ENCODE assay signal across 15 cellular contexts in the genomic region with DNA sequence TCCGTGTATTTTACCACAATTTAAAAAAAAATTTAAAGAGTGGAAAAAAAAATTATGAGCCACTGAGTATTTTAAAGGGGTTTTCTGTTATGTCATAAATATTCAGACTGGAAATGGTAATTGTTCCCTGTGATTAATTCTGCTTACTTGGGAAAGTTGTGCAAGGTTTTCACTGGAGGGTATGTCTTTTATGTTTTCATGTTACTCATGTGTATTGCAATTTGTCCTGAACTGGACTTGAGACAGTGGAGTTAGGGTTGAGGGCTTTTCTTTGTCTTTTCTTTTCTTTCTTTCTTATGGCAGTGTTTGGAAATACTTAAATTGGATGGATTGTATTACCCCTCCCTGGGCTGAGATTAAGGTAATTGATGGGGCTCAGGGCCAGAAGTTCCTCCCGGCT.
A peak's percentile ranks its signal among the peaks of the same experiment; 100 is the strongest.
DNase-seq lines count a peak whose midpoint lies in the region.
"Had no signal": no experiment of that assay in that cellular context is flagged by ENCODE, and none has a peak within 500 bp of the region (broad histone marks: within the 10 kb centered on the region; RNA-seq: fewer than 3 reads in every experiment).

No MANE protein-coding gene starts in this region.

- no peak overlapping the region for H3K4me3 Mint-ChIP-seq in CD8-positive, alpha-beta memory T cell
- H3K4me3 Mint-ChIP-seq: B cell; CD4-positive, alpha-beta T cell; GM23338 had no signal

- no peaks in the 10 kb centered on the region for H3K36me3 Mint-ChIP-seq in CD8-positive, alpha-beta memory T cell

- in situ Hi-C loops in HAP-1 (cut with MboI; ENCODE audit: low sequenced_read_pairs) = no loop called here

- H3K27ac ChIP-seq in CD8-positive, alpha-beta memory T cell (ENCODE audit: low read depth, low read length) = no peak overlapping the region

- H3K4me1 Mint-ChIP-seq in CD8-positive, alpha-beta memory T cell = no peaks in the 10 kb centered on the region
- H3K4me1 Mint-ChIP-seq: B cell had no signal

- H3K27me3 ChIP-seq in HAP-1 (ENCODE audit: low read depth) = no peaks in the 10 kb centered on the region
- no peaks in the 10 kb centered on the region for H3K27me3 ChIP-seq in CD8-positive, alpha-beta memory T cell (ENCODE audit: insufficient read depth, low read length, poor library complexity, severe bottlenecking)

- POLR2A ChIA-PET in CD8-positive, alpha-beta memory T cell (lab: Charles Lee) = no interaction called here

- DNase-seq in HAP-1 (ENCODE audit: low spot score in 2 of 2) = peak; percentile 12 to 23
- peak; percentile 64 for DNase-seq in amniotic epithelial cell (ENCODE audit: low read depth)
- peak; percentile 70 for DNase-seq in left kidney (ENCODE audit: low read depth, low spot score)
- DNase-seq in renal cortical epithelial cell (ENCODE audit: low read depth) = peak; percentile 78
- DNase-seq in CD8-positive, alpha-beta memory T cell = no peak
- DNase-seq in GM03348 (ENCODE audit: low spot score) = no peak
- DNase-seq in activated effector memory CD4-positive, alpha-beta T cell treated with Interleukin-2 at 50 U/mL for 16 hours = no peak
- DNase-seq: C1 segment of cervical spinal cord; CD4-positive, alpha-beta T cell; DMS153; DMS79 treated with DMSO at 0.1 percent for 48 hours; EL; H7 had no signal

- CTCF ChIA-PET in CD8-positive, alpha-beta memory T cell (lab: Charles Lee) = no interaction called here

- peaks cover 0 to 3% of the 10 kb centered on the region in 2 donors for H3K27me3 Mint-ChIP-seq in CD8-positive, alpha-beta memory T cell
- H3K27me3 Mint-ChIP-seq: B cell; CD4-positive, alpha-beta T cell had no signal

- H3K4me1 ChIP-seq in HAP-1 = peaks cover 11% of the 10 kb centered on the region
- no peaks in the 10 kb centered on the region for H3K4me1 ChIP-seq in CD8-positive, alpha-beta memory T cell (ENCODE audit: insufficient read depth, low read length)

- H3K4me3 ChIP-seq in HAP-1 = no peak overlapping the region
- H3K4me3 ChIP-seq in CD8-positive, alpha-beta memory T cell (ENCODE audit: low read length) = no peak overlapping the region
- H3K4me3 ChIP-seq: GM23338 had no signal

- no peak overlapping the region for H3K27ac Mint-ChIP-seq in CD8-positive, alpha-beta memory T cell
- H3K27ac Mint-ChIP-seq: B cell; CD4-positive, alpha-beta T cell; GM23338 had no signal

- peaks cover 0 to 3% (median 2%) of the 10 kb centered on the region in 5 donors for H3K9me3 Mint-ChIP-seq in CD8-positive, alpha-beta memory T cell

- no peaks in the 10 kb centered on the region for H3K36me3 ChIP-seq in HAP-1 (replicated peaks)
- no peaks in the 10 kb centered on the region for H3K36me3 ChIP-seq in CD8-positive, alpha-beta memory T cell (ENCODE audit: insufficient read depth, low read length)

- no peaks in the 10 kb centered on the region; the same call in none of the 2 replicates for H3K9me3 ChIP-seq in HAP-1
- no peaks in the 10 kb centered on the region for H3K9me3 ChIP-seq in CD8-positive, alpha-beta memory T cell (ENCODE audit: low read length)

Comparison
In these comparisons a context has a peak if more than half of its experiments do, and no peak if none do; other contexts are left out.
1. DNase-seq: peak in HAP-1 (2 of 2), amniotic epithelial cell (single experiment), left kidney (single experiment) and renal cortical epithelial cell (single experiment); none in CD8-positive, alpha-beta memory T cell (0 of 5), GM03348 (single experiment) and activated effector memory CD4-positive, alpha-beta T cell treated with Interleukin-2 at 50 U/mL for 16 hours (single experiment).